In the genomic region with DNA sequence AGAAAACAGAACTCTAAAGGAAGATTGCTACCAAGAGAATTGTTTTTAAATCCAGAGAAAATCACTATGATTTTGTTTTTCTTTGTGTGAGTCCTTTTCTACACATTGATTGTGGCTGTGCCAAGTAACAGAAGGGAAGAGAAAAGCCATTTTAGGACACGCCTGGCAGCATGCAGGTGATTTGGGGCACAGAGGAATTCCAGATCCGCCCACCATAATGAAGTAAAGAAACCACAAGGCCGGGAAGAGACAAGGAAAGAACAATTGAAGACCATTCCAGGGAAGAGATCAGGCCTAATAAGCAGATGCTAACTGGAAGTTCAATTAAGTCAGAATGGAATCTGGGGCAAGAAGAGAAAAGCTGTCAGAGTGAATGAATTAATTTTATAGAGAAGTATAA, we compare ENCODE assay signal across 18 cellular contexts.
DNase-seq lines count a peak whose midpoint lies in the region; ATAC-seq and TF ChIP-seq lines count a peak whose summit lies in the region.
"Had no signal": no experiment of that assay in that cellular context is flagged by ENCODE, and none has a peak within 500 bp of the region (broad histone marks: within the 10 kb centered on the region; RNA-seq: fewer than 3 reads in every experiment).

No MANE protein-coding gene starts in this region.

- H3K9ac ChIP-seq in neural progenitor cell = no peak overlapping the region
- H3K9ac ChIP-seq: BLaER1 had no signal

- H3K27me3 Mint-ChIP-seq in GM23338 (ENCODE audit: insufficient read depth, low read depth, poor library complexity) = no peaks in the 10 kb centered on the region
- H3K27me3 Mint-ChIP-seq in neural progenitor cell (ENCODE audit: insufficient read depth, low read depth) = no peaks in the 10 kb centered on the region
- no peaks in the 10 kb centered on the region for H3K27me3 Mint-ChIP-seq in activated T-cell treated with anti-CD3 and anti-CD28 coated beads, Interleukin-2, amount 50 U/mL, for 4 hours (ENCODE audit: low read depth)
- H3K27me3 Mint-ChIP-seq: CD8-positive, alpha-beta memory T cell had no signal

- 0 out of 2 replicates have a peak overlapping the region, but pooled peaks have one; percentile 23 for H3K4me2 ChIP-seq in GM23338
- no peak overlapping the region for H3K4me2 ChIP-seq in neural progenitor cell
- H3K4me2 ChIP-seq: BLaER1 had no signal

- H4K20me1 ChIP-seq in GM23338 (replicated peaks; ENCODE audit: insufficient read depth) (no peaks in the 10 kb centered on the region), neural progenitor cell (ENCODE audit: low read depth) (no peaks in the 10 kb centered on the region)
- H4K20me1 ChIP-seq: BLaER1 had no signal

- DNase-seq in NCI-H2107 treated with DMSO at 0.1 percent for 48 hours (lab: John Stamatoyannopoulos, UW; ENCODE audit: unreplicated experiment) (peak; percentile 28), NCI-H2107 (lab: John Stamatoyannopoulos, UW) (no peak), GM23338 (ENCODE audit: low spot score) (peak; percentile 22), cerebellar cortex (ENCODE audit: low spot score) (peak; percentile 40), neural progenitor cell (ENCODE audit: low spot score) (peak; percentile 26), DMS 273 treated with DMSO at 0.1 percent for 48 hours (lab: John Stamatoyannopoulos, UW) (no peak)
- DNase-seq in activated T-cell treated with anti-CD3 and anti-CD28 coated beads, Interleukin-2, amount 50 U/mL, for 4 hours = no peak
- DNase-seq: 8988T; AML-193; Caco-2; CD8-positive, alpha-beta memory T cell; EL; GF-D8 had no signal

- H3K36me3 Mint-ChIP-seq in GM23338 (ENCODE audit: low read depth) (no peaks in the 10 kb centered on the region), neural progenitor cell (no peaks in the 10 kb centered on the region)
- no peaks in the 10 kb centered on the region for H3K36me3 Mint-ChIP-seq in activated T-cell treated with anti-CD3 and anti-CD28 coated beads, Interleukin-2, amount 50 U/mL, for 4 hours (ENCODE audit: insufficient read depth)
- H3K36me3 Mint-ChIP-seq: CD8-positive, alpha-beta memory T cell had no signal

- H3K9me3 ChIP-seq in neural progenitor cell (ENCODE audit: low read depth) = no peaks in the 10 kb centered on the region
- H3K9me3 ChIP-seq: BLaER1, Caco-2 had no signal

- H3K4me3 Mint-ChIP-seq in GM23338 (no peak overlapping the region), neural progenitor cell (no peak overlapping the region)
- H3K4me3 Mint-ChIP-seq in activated T-cell treated with anti-CD3 and anti-CD28 coated beads, Interleukin-2, amount 50 U/mL, for 4 hours = no peak overlapping the region
- H3K4me3 Mint-ChIP-seq: CD8-positive, alpha-beta memory T cell had no signal

- H3F3A ChIP-seq in GM23338 (replicated peaks; ENCODE audit: low read depth) (no peaks in the 10 kb centered on the region), neural progenitor cell (ENCODE audit: low read depth) (no peaks in the 10 kb centered on the region)

- no peaks in the 10 kb centered on the region for H3K27me3 ChIP-seq in GM23338 (ENCODE audit: insufficient read depth)
- H3K27me3 ChIP-seq in neural progenitor cell = no peaks in the 10 kb centered on the region
- H3K27me3 ChIP-seq: BLaER1 had no signal

- H3K9me3 Mint-ChIP-seq in GM23338 (no peaks in the 10 kb centered on the region), neural progenitor cell (no peaks in the 10 kb centered on the region)
- peaks cover 14% of the 10 kb centered on the region for H3K9me3 Mint-ChIP-seq in activated T-cell treated with anti-CD3 and anti-CD28 coated beads, Interleukin-2, amount 50 U/mL, for 4 hours

- 0 out of 2 replicates have a peak, but pooled peaks cover 3% of the 10 kb centered on the region for H3K9me2 ChIP-seq in GM23338 (ENCODE audit: insufficient read depth)

- no peaks in the 10 kb centered on the region for H3K79me2 ChIP-seq in GM23338 (replicated peaks; ENCODE audit: insufficient read depth)
- no peaks in the 10 kb centered on the region for H3K79me2 ChIP-seq in neural progenitor cell (ENCODE audit: low read depth)

- H3K4me1 Mint-ChIP-seq in GM23338 = no peaks in the 10 kb centered on the region; the same call in 1 of the 3 replicates
- H3K4me1 Mint-ChIP-seq in neural progenitor cell = peaks cover 16% of the 10 kb centered on the region
- no peaks in the 10 kb centered on the region for H3K4me1 Mint-ChIP-seq in activated T-cell treated with anti-CD3 and anti-CD28 coated beads, Interleukin-2, amount 50 U/mL, for 4 hours (ENCODE audit: low read depth)
- H3K4me1 Mint-ChIP-seq: CD8-positive, alpha-beta memory T cell had no signal

- H3K4me3 ChIP-seq in GM23338 (no peak overlapping the region), neural progenitor cell (no peak overlapping the region)
- H3K4me3 ChIP-seq: BLaER1, K562 had no signal

- H3K27ac Mint-ChIP-seq in GM23338 (no peak overlapping the region; the same call in 1 of the 2 replicates), neural progenitor cell (no peak overlapping the region)
- H3K27ac Mint-ChIP-seq: CD8-positive, alpha-beta memory T cell had no signal

- H3K27ac ChIP-seq in GM23338 (ENCODE audit: low read depth) (no peak overlapping the region), neural progenitor cell (no peak overlapping the region)
- H3K27ac ChIP-seq: BLaER1, HL-60 had no signal

- TF ChIP-seq CTCF in GM23338 (conservative IDR thresholded peaks at IDR 0.05; ENCODE audit: low read depth in 2 of 2) (no peak), neural progenitor cell (IDR thresholded peaks at IDR 0.05) (no peak)

- H3K4me1 ChIP-seq in GM23338 (ENCODE audit: insufficient read depth) (0 out of 2 replicates have a peak, but pooled peaks cover 9% of the 10 kb centered on the region), neural progenitor cell (peaks cover 28% of the 10 kb centered on the region)
- H3K4me1 ChIP-seq: BLaER1, Caco-2 had no signal

- ATAC-seq in GM23338 (no peak), HG02571 (IDR thresholded peaks at IDR 0.05; ENCODE audit: unreplicated experiment) (no peak)
- ATAC-seq in activated T-cell treated with anti-CD3 and anti-CD28 coated beads, Interleukin-2, amount 50 U/mL, for 4 hours = no peak
- ATAC-seq: HCT116, K562 had no signal

- H2AFZ ChIP-seq in GM23338 (peak overlapping the region; percentile 39; the same call in 1 of the 2 replicates), neural progenitor cell (replicated peaks) (no peak overlapping the region)

- no peaks in the 10 kb centered on the region for H3K36me3 ChIP-seq in GM23338 (ENCODE audit: insufficient read depth)
- H3K36me3 ChIP-seq in neural progenitor cell = no peaks in the 10 kb centered on the region
- H3K36me3 ChIP-seq: BLaER1 had no signal

TF ChIP-seq in GM23338, 12 proteins besides CTCF, POLR2A, EP300 and RAD21:
- no peak for TF ChIP-seq JUNB (IDR thresholded peaks at IDR 0.05; ENCODE audit: unreplicated experiment)
- no peak for TF ChIP-seq POLR2AphosphoS5 (IDR thresholded peaks at IDR 0.05; ENCODE audit: low read depth)
- TF ChIP-seq EZH2phosphoT487 (IDR thresholded peaks at IDR 0.05; ENCODE audit: unreplicated experiment) = no peak
- no peak for TF ChIP-seq STAT1 (IDR thresholded peaks at IDR 0.05; ENCODE audit: unreplicated experiment)
- TF ChIP-seq ZNF114 (CRISPR knock-in tag; IDR thresholded peaks at IDR 0.05) = no peak
- TF ChIP-seq, protein P1, sequence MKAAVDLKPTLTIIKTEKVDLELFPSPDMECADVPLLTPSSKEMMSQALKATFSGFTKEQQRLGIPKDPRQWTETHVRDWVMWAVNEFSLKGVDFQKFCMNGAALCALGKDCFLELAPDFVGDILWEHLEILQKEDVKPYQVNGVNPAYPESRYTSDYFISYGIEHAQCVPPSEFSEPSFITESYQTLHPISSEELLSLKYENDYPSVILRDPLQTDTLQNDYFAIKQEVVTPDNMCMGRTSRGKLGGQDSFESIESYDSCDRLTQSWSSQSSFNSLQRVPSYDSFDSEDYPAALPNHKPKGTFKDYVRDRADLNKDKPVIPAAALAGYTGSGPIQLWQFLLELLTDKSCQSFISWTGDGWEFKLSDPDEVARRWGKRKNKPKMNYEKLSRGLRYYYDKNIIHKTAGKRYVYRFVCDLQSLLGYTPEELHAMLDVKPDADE (IDR thresholded peaks at IDR 0.05) = no peak

Comparison
In these comparisons a context has a peak if more than half of its experiments do, and no peak if none do; other contexts are left out.
1. DNase-seq: peak in NCI-H2107 treated with DMSO at 0.1 percent for 48 hours (single experiment), GM23338 (single experiment), cerebellar cortex (single experiment) and neural progenitor cell (single experiment); none in NCI-H2107 (single experiment), activated T-cell treated with anti-CD3 and anti-CD28 coated beads, Interleukin-2, amount 50 U/mL, for 4 hours (single experiment) and DMS 273 treated with DMSO at 0.1 percent for 48 hours (single experiment).